10 cellular contexts compared by ENCODE assay signal in the genomic region with DNA sequence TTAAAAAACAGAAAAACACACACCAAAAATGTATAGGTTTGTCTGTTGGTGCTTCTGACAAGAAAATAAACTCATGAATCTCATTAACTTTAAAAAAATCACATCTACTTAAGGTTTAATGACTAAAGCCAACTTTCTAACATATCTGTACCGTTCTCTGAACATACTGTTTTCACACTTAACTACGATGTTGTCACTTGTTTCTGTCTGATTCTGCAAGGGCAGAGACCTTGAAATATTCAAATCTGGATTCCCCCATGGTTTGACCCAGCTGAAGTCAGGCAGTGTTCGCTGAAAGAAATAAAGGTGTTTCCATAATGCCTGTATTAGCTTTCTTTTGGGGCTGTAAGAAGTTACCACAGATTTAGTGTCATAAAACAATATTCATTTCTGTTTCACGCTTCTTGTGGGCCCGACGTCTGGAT. TPM values are rescaled to one million over a fixed set of nuclear protein-coding genes. Genes with fewer than 3 reads are reported as not detected.
DNase-seq lines count a peak whose midpoint lies in the region; ATAC-seq and TF ChIP-seq lines count a peak whose summit lies in the region.
"Had no signal": no experiment of that assay in that cellular context is flagged by ENCODE, and none has a peak within 500 bp of the region (broad histone marks: within the 10 kb centered on the region; RNA-seq: fewer than 3 reads in every experiment).

No MANE protein-coding gene starts in this region.

- TF ChIP-seq CTCF in GM12865 (IDR thresholded peaks at IDR 0.05; ENCODE audit: insufficient read depth, low read depth, low read length, missing control alignments) = no peak
- no peak for TF ChIP-seq CTCF in Panc1 (IDR thresholded peaks at IDR 0.05)
- no peak for TF ChIP-seq CTCF in hepatocyte (IDR thresholded peaks at IDR 0.05; ENCODE audit: poor library complexity)
- TF ChIP-seq CTCF in testis (IDR thresholded peaks at IDR 0.05) = no peak

- intact Hi-C loops in Panc1 (cut with micrococcal nuclease; ENCODE audit: unreplicated experiment) = no loop called here
- intact Hi-C loops in testis (cut with DNase I; ENCODE audit: low total_unique reads) = no loop called here

- in situ Hi-C loops in Panc1 (cut with HindIII; ENCODE audit: low pct_unique_long_range_greater_than_20kb, low sequenced_read_pairs) = no loop called here

- H3K27me3 ChIP-seq in Panc1 (ENCODE audit: control insufficient read depth, insufficient read depth, low read length) = no peaks in the 10 kb centered on the region
- H3K27me3 ChIP-seq in hepatocyte = no peaks in the 10 kb centered on the region
- H3K27me3 ChIP-seq in testis = no peaks in the 10 kb centered on the region
- H3K27me3 ChIP-seq in SJCRH30 = no peaks in the 10 kb centered on the region

- H3K4me2 ChIP-seq in hepatocyte = peak overlapping the region; percentile 3

- peaks cover 18% of the 10 kb centered on the region for H3K79me2 ChIP-seq in hepatocyte

- H3K4me3 ChIP-seq in GM12865 (ENCODE audit: low read depth, low read length) (peak overlapping the region; percentile 35), Panc1 (ENCODE audit: low read depth in 2 of 2, low read length in 2 of 2) (no peak overlapping the region), hepatocyte (no peak overlapping the region), testis (no peak overlapping the region), SJCRH30 (no peak overlapping the region)

- peaks cover 13% of the 10 kb centered on the region for H4K20me1 ChIP-seq in hepatocyte (ENCODE audit: insufficient read depth, poor library complexity, severe bottlenecking)

- CTCF ChIA-PET in Panc1 (lab: Charles Lee) = no interaction called here

- no peaks in the 10 kb centered on the region for H3K9me2 ChIP-seq in hepatocyte (replicated peaks; ENCODE audit: insufficient read depth)

- BruUV-seq in Panc1 (replicated peaks; lab: Mats Ljungman, UMichigan) = no TSS peak

- H3K4me1 ChIP-seq in Panc1 (ENCODE audit: control insufficient read depth, insufficient read depth, low read length) = peaks cover 39% of the 10 kb centered on the region
- peaks cover 33% of the 10 kb centered on the region for H3K4me1 ChIP-seq in hepatocyte (ENCODE audit: insufficient read depth)
- peaks cover 5% of the 10 kb centered on the region for H3K4me1 ChIP-seq in testis
- H3K4me1 ChIP-seq in SJCRH30 = peaks cover 19% of the 10 kb centered on the region

- POLR2A ChIA-PET in Panc1 (lab: Charles Lee) = interaction anchor here (0.7 kb wide), 1 partner anchor 123 kb away, joined by 3 read pairs; no protein-coding TSS in a partner anchor

- ATAC-seq in GM21381 (IDR thresholded peaks at IDR 0.05; ENCODE audit: unreplicated experiment) = peak; percentile 18
- ATAC-seq in Panc1 = no peak
- no peak for ATAC-seq in GM21717 (IDR thresholded peaks at IDR 0.05; ENCODE audit: unreplicated experiment)
- ATAC-seq: Right ventricle myocardium inferior had no signal

- peak; percentile 85 for DNase-seq in GM12865 (ENCODE audit: low read depth)
- DNase-seq in Panc1 (ENCODE audit: low read depth, low spot score) = no peak
- no peak for DNase-seq in hepatocyte (ENCODE audit: low spot score)
- no peak for DNase-seq in testis
- DNase-seq in pons (ENCODE audit: low spot score) = no peak
- no peak for DNase-seq in SJCRH30
- DNase-seq: NCI-H1417 treated with DMSO at 0.1 percent for 48 hours had no signal

- no peak overlapping the region for H2AFZ ChIP-seq in hepatocyte

- H3K27ac ChIP-seq in Panc1 (ENCODE audit: low read length) (peak overlapping the region; percentile 99), hepatocyte (peak overlapping the region; percentile 64), testis (no peak overlapping the region), SJCRH30 (no peak overlapping the region; the same call in 1 of the 2 replicates)

- no peak for TF ChIP-seq POLR2A in testis (IDR thresholded peaks at IDR 0.05)

- 79% methylated on average over 6 of the region's 6 CpGs for WGBS in hepatocyte (ENCODE audit: low lambda C conversion rate, missing lambda C conversion rate)
- WGBS in testis, 2 donors = 66 to 73% methylated on average over 6 of the region's 6 CpGs

- H3K9me3 ChIP-seq in Panc1 (ENCODE audit: control insufficient read depth, insufficient read depth, low read depth, low read length) (no peaks in the 10 kb centered on the region), hepatocyte (ENCODE audit: low read depth) (no peaks in the 10 kb centered on the region), testis (no peaks in the 10 kb centered on the region), SJCRH30 (replicated peaks) (no peaks in the 10 kb centered on the region)

- H3K36me3 ChIP-seq in Panc1 (ENCODE audit: control insufficient read depth, insufficient read depth, low read length) (no peaks in the 10 kb centered on the region), hepatocyte (replicated peaks; ENCODE audit: insufficient read depth, low read depth) (no peaks in the 10 kb centered on the region), testis (ENCODE audit: low read depth, missing control alignments) (no peaks in the 10 kb centered on the region), SJCRH30 (no peaks in the 10 kb centered on the region)

RNA-seq across cellular contexts. Expression of a gene that starts 2.7 kb away (rescaled TPM):
- 205 TPM for total RNA-seq in Panc1 (2021; ENCODE audit: unreplicated experiment)
- polyA plus RNA-seq in Panc1 (2012; ENCODE audit: insufficient read length) = 79.0 TPM
- 59.6 and 82.0 TPM in 2 replicates for total RNA-seq in hepatocyte
- polyA plus RNA-seq in hepatocyte = 95.6 and 126 TPM in 2 replicates
- 100 to 1,000 TPM; 125 to 161 TPM for total RNA-seq in testis
- polyA plus RNA-seq in testis (ENCODE audit: insufficient read depth, low read depth, low replicate concordance) = 101 TPM
- total RNA-seq in SJCRH30 (2014; rRNA removed; shearing (Covaris generic)) = 54.4 and 56.0 TPM in 2 replicates

Comparison
In these comparisons a context has a peak if more than half of its experiments do, and no peak if none do; other contexts are left out.
1. H3K27ac ChIP-seq: peak in Panc1 (single experiment) and hepatocyte (single experiment); none in testis (0 of 2) and SJCRH30 (single experiment).